ENCODE assay signal across 8 cellular contexts in the genomic region with DNA sequence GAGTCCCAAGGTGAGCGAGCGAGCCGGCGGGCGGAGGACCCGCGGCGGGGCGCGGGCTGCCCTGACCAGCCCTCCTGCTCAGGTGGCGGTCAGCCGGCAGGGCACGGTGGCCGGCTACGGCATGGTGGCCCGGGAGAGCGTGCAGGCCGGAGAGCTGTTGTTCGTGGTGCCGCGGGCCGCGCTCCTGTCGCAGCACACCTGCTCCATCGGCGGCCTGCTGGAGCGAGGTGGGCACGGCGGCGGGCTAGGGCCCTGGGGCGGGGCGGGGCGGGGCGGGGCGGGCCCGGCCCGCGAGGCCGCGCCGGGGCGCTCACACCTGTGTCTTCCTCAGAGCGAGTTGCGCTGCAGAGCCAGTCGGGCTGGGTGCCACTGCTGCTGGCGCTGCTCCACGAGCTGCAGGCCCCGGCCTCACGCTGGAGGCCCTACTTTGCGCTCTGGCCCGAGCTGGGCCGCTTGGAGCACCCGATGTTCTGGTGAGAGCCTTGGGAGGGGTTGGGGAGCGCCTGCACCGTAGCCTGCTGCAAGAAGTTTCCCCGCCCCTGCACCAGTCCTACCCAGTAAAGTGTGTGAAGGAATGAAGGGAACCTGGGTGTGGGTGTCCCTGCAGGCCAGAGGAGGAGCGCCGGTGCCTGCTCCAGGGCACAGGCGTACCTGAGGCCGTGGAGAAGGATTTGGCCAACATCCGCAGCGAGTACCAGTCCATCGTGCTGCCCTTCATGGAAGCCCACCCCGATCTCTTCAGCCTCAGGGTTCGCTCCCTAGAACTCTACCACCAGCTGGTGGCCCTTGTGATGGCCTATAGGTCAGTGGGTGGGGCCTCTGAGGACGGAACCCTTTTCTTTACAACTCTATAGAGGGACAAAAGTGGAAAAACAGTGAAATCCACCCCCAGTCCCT. TPM values are rescaled to one million over a fixed set of nuclear protein-coding genes. Genes with fewer than 3 reads are reported as not detected.
DNase-seq lines count a peak whose midpoint lies in the region; ATAC-seq and TF ChIP-seq lines count a peak whose summit lies in the region.

No MANE protein-coding gene starts in this region.

- H3K27ac ChIP-seq in AG04450 (ENCODE audit: low read depth, low read length) (no peak overlapping the region), brain microvascular endothelial cell (peak overlapping the region; percentile 29)

- peak overlapping the region; percentile 76 for H3K4me3 ChIP-seq in AG04450 (ENCODE audit: low read depth, low read length)
- H3K4me3 ChIP-seq in brain microvascular endothelial cell (ENCODE audit: low read depth, low read length): peak overlapping the region; percentile 80

- H3K9me3 ChIP-seq in AG04450 (ENCODE audit: control insufficient read depth, insufficient read depth, low read length): no peaks in the 10 kb centered on the region; the same call in 1 of the 2 replicates

- CTCF ChIA-PET in AG04450 (lab: Charles Lee): no interaction called here

- no peaks in the 10 kb centered on the region for H3K27me3 ChIP-seq in AG04450 (ENCODE audit: control insufficient read depth, insufficient read depth, low read length)
- no peaks in the 10 kb centered on the region for H3K27me3 ChIP-seq in brain microvascular endothelial cell (replicated peaks)

- POLR2A ChIA-PET in AG04450 (lab: Yijun Ruan, JAX): interaction anchor here (1.2 kb wide), 1 partner anchor 16 kb away, joined by 3 read pairs; a partner anchor contains a TSS

- H3K36me3 ChIP-seq in brain microvascular endothelial cell (replicated peaks): peaks cover 35% of the 10 kb centered on the region

- TF ChIP-seq CTCF in AG04450 (IDR thresholded peaks at IDR 0.05; ENCODE audit: low read depth, low read length) (no peak), brain microvascular endothelial cell (IDR thresholded peaks at IDR 0.05; ENCODE audit: low read depth, low read length, missing control alignments) (no peak)

- ATAC-seq in GM18873 (IDR thresholded peaks at IDR 0.05; ENCODE audit: low FRiP score, unreplicated experiment) (peak; percentile 15), HG03066 (IDR thresholded peaks at IDR 0.05; ENCODE audit: low read depth, unreplicated experiment) (peak; percentile 50)

- DNase-seq in AG04450 (ENCODE audit: low read depth, low spot score) (no peak), RKO (ENCODE audit: low spot score) (peak; percentile 33), brain microvascular endothelial cell (no peak), islet precursor cell (peak; percentile 75), DMS79 (lab: John Stamatoyannopoulos, UW) (no peak)
- DNase-seq in stimulated activated CD4-positive, alpha-beta T cell treated with anti-CD3 and anti-CD28 coated beads, Interleukin-4, amount 100 ng/mL, for 1 hour: peak; percentile 49

- in situ Hi-C loops in brain microvascular endothelial cell (cut with HindIII; ENCODE audit: low pct_ligation_motif_present, low sequenced_read_pairs): no loop called here

RNA-seq across cellular contexts. Expression of a gene that starts 0.8 kb away (rescaled TPM):
- polyA plus RNA-seq in AG04450 (2011; rRNA removed): 5.3 and 6.5 TPM in 2 replicates
- polyA minus RNA-seq in AG04450 (2011; rRNA and poly(A)+ RNA removed): 4.9 TPM in 2 replicates

RNA-seq across cellular contexts. Expression of a gene that starts 16.2 kb away (rescaled TPM):
- polyA plus RNA-seq in AG04450 (2011; rRNA removed): 24.3 and 29.0 TPM in 2 replicates
- 36.1 and 61.6 TPM in 2 replicates for polyA minus RNA-seq in AG04450 (2011; rRNA and poly(A)+ RNA removed)

Comparison
In these comparisons a context has a peak if more than half of its experiments do, and no peak if none do; other contexts are left out.
1. DNase-seq: peak in RKO (single experiment), islet precursor cell (single experiment) and stimulated activated CD4-positive, alpha-beta T cell treated with anti-CD3 and anti-CD28 coated beads, Interleukin-4, amount 100 ng/mL, for 1 hour (single experiment); none in AG04450 (single experiment), brain microvascular endothelial cell (single experiment) and DMS79 (single experiment).